25 cellular contexts compared by ENCODE assay signal in the genomic region with DNA sequence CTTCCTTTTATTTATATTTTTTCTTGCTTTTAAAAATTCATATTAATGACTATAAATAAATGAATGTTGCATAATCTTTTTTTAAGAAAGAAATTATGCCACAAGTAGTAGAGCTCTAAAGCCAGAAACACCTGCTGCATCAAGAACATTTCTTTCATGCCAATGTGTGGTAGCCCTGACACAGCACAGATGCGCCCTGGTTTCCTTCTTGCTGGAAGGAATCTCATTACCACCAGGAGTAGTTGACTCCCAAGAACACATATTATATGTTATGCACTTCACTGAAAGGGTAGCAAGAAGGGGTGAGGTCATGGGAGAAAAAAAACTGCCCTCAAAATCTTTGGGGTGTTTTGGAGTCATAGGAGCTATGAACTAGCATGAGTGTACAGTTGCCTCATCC.
"Had no signal": no experiment of that assay in that cellular context is flagged by ENCODE, and none has a peak within 500 bp of the region (broad histone marks: within the 10 kb centered on the region; RNA-seq: fewer than 3 reads in every experiment).

No MANE protein-coding gene starts in this region.

- H3K36me3 ChIP-seq: brain microvascular endothelial cell had no signal

- DNase-seq: activated CD4-positive, alpha-beta memory T cell treated with anti-CD3 and anti-CD28 coated beads, Interleukin-2, amount 10 ng/mL, durations not matched to agents 7 days and 5 days; activated CD4-positive, alpha-beta T cell treated with anti-CD3 and anti-CD28 coated beads for 36 hours; activated CD4-positive, alpha-beta T cell treated with anti-CD3 and anti-CD28 coated beads, Interleukin-2, amount 10 ng/mL, durations not matched to agents 24 days and 14 days; activated CD4-positive, CD25-positive, alpha-beta regulatory T cell; activated CD4-positive, CD25-positive, alpha-beta regulatory T cell treated with anti-CD3 and anti-CD28 coated beads, Interleukin-2, amount 50 U/mL, for 72 hours; activated CD8-positive, alpha-beta memory T cell treated with anti-CD3 and anti-CD28 coated beads, Interleukin-2, amount 50 U/mL, for 48 hours; activated gamma-delta T cell; activated naive CD4-positive, alpha-beta T cell; activated naive CD4-positive, alpha-beta T cell treated with anti-CD3 and anti-CD28 coated beads, Interleukin-2, amount 10 ng/mL, durations not matched to agents 7 days and 5 days; activated naive CD8-positive, alpha-beta T cell treated with anti-CD3 and anti-CD28 coated beads, Interleukin-2, amount 10 ng/mL, durations not matched to agents 7 days and 5 days; activated T-cell treated with anti-CD3 and anti-CD28 coated beads for 4 hours; activated T-cell treated with anti-CD3 and anti-CD28 coated beads, Interleukin-2, amount 50 U/mL, for 24 hours; activated T-cell treated with anti-CD3 and anti-CD28 coated beads, Interleukin-2, amount 50 U/mL, for 72 hours; amniotic stem cell; anterior cingulate cortex; brain microvascular endothelial cell; dorsolateral prefrontal cortex; effector memory CD4-positive, alpha-beta T cell; endodermal cell; foreskin fibroblast; SW 1271; T-helper 1 cell; T-helper 17 cell; T1000 had no signal

- H3K27me3 ChIP-seq: brain microvascular endothelial cell, dorsolateral prefrontal cortex had no signal

- H3K27ac ChIP-seq: brain microvascular endothelial cell, coronary artery, dorsolateral prefrontal cortex had no signal

- H3K4me3 ChIP-seq: coronary artery, dorsolateral prefrontal cortex had no signal
